9 cellular contexts compared by ENCODE assay signal in the genomic region with DNA sequence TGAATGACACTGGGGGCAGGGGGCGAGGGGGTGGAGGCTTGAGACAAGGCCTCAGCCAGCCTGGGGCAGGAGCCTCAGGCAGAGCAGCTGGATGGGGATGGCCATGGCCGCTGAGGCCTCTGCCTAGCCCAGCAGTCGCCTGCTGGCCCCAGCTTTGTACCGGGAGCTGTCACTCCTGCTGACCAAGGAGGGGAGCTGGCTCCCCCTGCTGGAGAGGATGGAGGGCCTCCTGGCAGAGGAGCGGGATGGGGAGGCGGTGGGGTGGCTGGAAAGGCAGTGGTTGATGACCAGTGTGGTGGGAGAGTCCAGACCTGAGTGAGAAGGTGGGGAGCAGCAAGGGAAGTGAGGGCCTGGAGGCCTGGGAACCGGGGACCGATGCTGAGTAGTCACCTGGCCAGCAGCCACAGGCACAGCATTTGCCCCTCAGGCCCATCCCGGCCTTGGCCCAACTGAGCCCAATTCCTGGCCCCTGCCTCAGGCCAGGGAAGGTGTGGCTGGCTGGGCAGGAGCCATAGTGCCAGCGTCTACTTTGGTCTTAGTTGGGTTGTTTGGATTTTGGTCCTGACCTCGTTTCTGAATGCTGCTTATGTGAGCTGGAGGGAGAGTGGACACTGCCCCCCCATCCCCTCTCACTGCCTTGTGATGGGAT. TPM values are rescaled to one million over a fixed set of nuclear protein-coding genes. Genes with fewer than 3 reads are reported as not detected.
DNase-seq lines count a peak whose midpoint lies in the region; ATAC-seq, FAIRE-seq and TF ChIP-seq lines count a peak whose summit lies in the region.
"Had no signal": no experiment of that assay in that cellular context is flagged by ENCODE, and none has a peak within 500 bp of the region (broad histone marks: within the 10 kb centered on the region; RNA-seq: fewer than 3 reads in every experiment).

No MANE protein-coding gene starts in this region.

- no peak overlapping the region for H2AK5ac ChIP-seq in H1 (ENCODE audit: low read depth, low read length)
- no peak overlapping the region for H2AK5ac ChIP-seq in mesendoderm (ENCODE audit: low read length)

- H3K23me2 ChIP-seq in H1 (ENCODE audit: low read depth, low read length), result no peaks in the 10 kb centered on the region

- CTCF ChIA-PET in H1 (lab: Charles Lee; ENCODE audit: partially characterized antibody), result interaction anchor here (0.6 to 19.1 kb wide), 24 partner anchors 10 to 351 kb away, joined by 3 to 301 read pairs (median 4); no protein-coding TSS in a partner anchor

- H3K4me2 ChIP-seq in H1 (ENCODE audit: insufficient read depth in 1 of 2, low read depth in 2 of 2, low read length in 2 of 2), result no peak overlapping the region
- no peak overlapping the region for H3K4me2 ChIP-seq in mesendoderm (ENCODE audit: low read length)

- no peaks in the 10 kb centered on the region; a peak in 1 of 7 replicates for H3K4me1 ChIP-seq in H1 (replicated peaks in 1 of 4; ENCODE audit: control insufficient read depth in 3 of 4, insufficient read depth in 4 of 4, low read length in 3 of 4)
- H3K4me1 ChIP-seq in mesendoderm (ENCODE audit: control insufficient read depth, low read depth, low read length), result no peaks in the 10 kb centered on the region

- H3K18ac ChIP-seq in H1 (ENCODE audit: extremely low read depth, low read length) (no peak overlapping the region), mesendoderm (ENCODE audit: low read length) (no peak overlapping the region)

- H3K27me3 ChIP-seq in H1 (replicated peaks in 1 of 4; ENCODE audit: control insufficient read depth in 3 of 4, extremely low read depth in 1 of 4, insufficient read depth in 3 of 4, low read length in 3 of 4), result no peaks in the 10 kb centered on the region
- H3K27me3 ChIP-seq in mesendoderm (ENCODE audit: insufficient read depth, low read length, poor library complexity), result no peaks in the 10 kb centered on the region

- POLR2A ChIA-PET in H1 (lab: Charles Lee; ENCODE audit: partially characterized antibody), result interaction anchor here (0.9 to 1.7 kb wide), 2 partner anchors 19 to 78 kb away, joined by 3 to 5 read pairs; no protein-coding TSS in a partner anchor

- H3K79me2 ChIP-seq in H1 (ENCODE audit: control insufficient read depth in 1 of 2, insufficient read depth in 2 of 2, low read length in 2 of 2), result no peaks in the 10 kb centered on the region
- H3K79me2 ChIP-seq in mesendoderm (ENCODE audit: control insufficient read depth, insufficient read depth, low read length), result no peaks in the 10 kb centered on the region

- no peak overlapping the region for H4K91ac ChIP-seq in H1 (replicated peaks; ENCODE audit: insufficient read length, low read length)

- H3K4me3 ChIP-seq in H1 (ENCODE audit: extremely low read depth in 1 of 4, insufficient read depth in 2 of 4, low read depth in 3 of 4, low read length in 4 of 4) (no peak overlapping the region), mesendoderm (ENCODE audit: low read length) (no peak overlapping the region)

- no peak overlapping the region for H4K8ac ChIP-seq in H1 (ENCODE audit: extremely low read depth, insufficient read depth, low read length)
- no peak overlapping the region for H4K8ac ChIP-seq in mesendoderm (ENCODE audit: low read depth, low read length)

- no peak overlapping the region for H2AFZ ChIP-seq in H1 (ENCODE audit: low read length)

- no peak overlapping the region for H3K4ac ChIP-seq in H1 (replicated peaks; ENCODE audit: insufficient read length, low read depth, low read length)
- H3K4ac ChIP-seq in mesendoderm (ENCODE audit: low read depth, low read length), result no peak overlapping the region

- H3K9ac ChIP-seq in H1 (replicated peaks in 1 of 4; ENCODE audit: extremely low read depth in 1 of 4, low read depth in 3 of 4, low read length in 3 of 4) (no peak overlapping the region; a peak in 1 of 7 replicates), mesendoderm (ENCODE audit: low read length) (no peak overlapping the region)

- H2BK12ac ChIP-seq in H1 (ENCODE audit: low read depth, low read length), result no peak overlapping the region

- no peaks in the 10 kb centered on the region for H3K79me1 ChIP-seq in H1 (ENCODE audit: low read depth, low read length)
- no peaks in the 10 kb centered on the region for H3K79me1 ChIP-seq in mesendoderm (ENCODE audit: low read length)

- H4K5ac ChIP-seq in H1 (ENCODE audit: insufficient read length, low read depth, low read length) (no peak overlapping the region), mesendoderm (ENCODE audit: low read length) (no peak overlapping the region)

- H3K27ac ChIP-seq in H1 (ENCODE audit: low read depth, low read length), result no peak overlapping the region
- H3K27ac ChIP-seq in mesendoderm (ENCODE audit: low read depth, low read length), result no peak overlapping the region

- H3K56ac ChIP-seq in H1 (replicated peaks; ENCODE audit: insufficient read length, low read depth, low read length) (no peak overlapping the region), mesendoderm (ENCODE audit: low read length) (no peak overlapping the region)

- peak; percentile 94 to 97 (median 94) for TF ChIP-seq CTCF in H1 (IDR thresholded peaks at IDR 0.05; ENCODE audit: control extremely low read depth in 1 of 3, insufficient read depth in 1 of 3, low read depth in 1 of 3, low read length in 3 of 3)

- no peak overlapping the region for H2BK20ac ChIP-seq in H1 (ENCODE audit: low read length)

- H2BK15ac ChIP-seq in H1 (ENCODE audit: low read length) (no peak overlapping the region), mesendoderm (replicated peaks; ENCODE audit: low read depth) (no peak overlapping the region)

- 63% methylated on average over 11 of the region's 11 CpGs; no CpG with 5 or more reads in 1 of the 2 experiments for WGBS in H1 (ENCODE audit: extremely low coverage in 1 of 2, insufficient coverage in 1 of 2, insufficient read length in 1 of 2, insufficient replicate concordance in 2 of 2, low coverage in 1 of 2, low lambda C conversion rate in 2 of 2, missing lambda C conversion rate in 1 of 2), 2 experiments
- WGBS in mesendoderm (ENCODE audit: extremely low coverage, insufficient coverage, low lambda C conversion rate), result no CpG with 5 or more reads among the region's 11 CpGs

- peak; percentile 62 for FAIRE-seq in H1 (lab: Jason Lieb, UNC)
- FAIRE-seq: G401.6 had no signal

- H3K36me3 ChIP-seq in H1 (ENCODE audit: control insufficient read depth in 2 of 4, insufficient read depth in 4 of 4, low read length in 3 of 4) (peaks cover 0 to 8% (median 4%) of the 10 kb centered on the region in 4 experiments; a peak in 3 of 8 replicates), mesendoderm (ENCODE audit: control insufficient read depth, insufficient read depth, low read length) (no peaks in the 10 kb centered on the region)

- H2BK5ac ChIP-seq in H1 (ENCODE audit: low read depth, low read length), result no peak overlapping the region
- no peak overlapping the region for H2BK5ac ChIP-seq in mesendoderm (ENCODE audit: low read length)

- no peak for TF ChIP-seq POLR2A in H1 (IDR thresholded peaks at IDR 0.05; ENCODE audit: control extremely low read depth in 1 of 2, low read depth in 2 of 2, low read length in 2 of 2)

- TF ChIP-seq RAD21 in H1 (IDR thresholded peaks at IDR 0.05 in 1 of 2, conservative IDR thresholded peaks at IDR 0.05 in 1 of 2; ENCODE audit: low read depth in 2 of 2, low read length in 2 of 2), result peak; percentile 84 to 92

- H4K20me1 ChIP-seq in H1 (replicated peaks in 1 of 2; ENCODE audit: control insufficient read depth in 1 of 2, insufficient read depth in 2 of 2, low read length in 2 of 2), result peaks cover 0 to 3% of the 10 kb centered on the region in 2 experiments

- H3K23ac ChIP-seq in H1 (ENCODE audit: insufficient read length) (no peak overlapping the region), mesendoderm (ENCODE audit: low read length) (no peak overlapping the region)

- H2BK120ac ChIP-seq in H1 (replicated peaks; ENCODE audit: low read depth, low read length), result no peak overlapping the region
- no peak overlapping the region for H2BK120ac ChIP-seq in mesendoderm (ENCODE audit: low read depth, low read length)

- DNase-seq in NCI-H2171 treated with DMSO at 0.1 percent for 48 hours (lab: John Stamatoyannopoulos, UW) (peak; percentile 4), NCI-H2171 (lab: John Stamatoyannopoulos, UW) (no peak), NCI-H524 (lab: John Stamatoyannopoulos, UW) (peak; percentile 56 to 84), H1 (ENCODE audit: low read depth in 1 of 2, low spot score in 2 of 2) (peak; percentile 46 to 94), mesendoderm (peak; percentile 84)
- peak in 2 of 3 experiments; percentile 35 to 39 for DNase-seq in activated CD8-positive, alpha-beta memory T cell treated with anti-CD3 and anti-CD28 coated beads for 48 hours (ENCODE audit: low read depth in 2 of 3, low spot score in 2 of 3)
- peak; percentile 49 to 58 for DNase-seq in stimulated activated CD8-positive, alpha-beta memory T cell treated with anti-CD3 and anti-CD28 coated beads, Interleukin-2, amount 100 ng/mL, for 48 hours (ENCODE audit: low read depth in 2 of 2)

- no peak for ATAC-seq in HG03342 (IDR thresholded peaks at IDR 0.05; ENCODE audit: unreplicated experiment)

- peak in 1 of 2 experiments; percentile 13; a peak in 1 of 3 replicates for TF ChIP-seq EP300 in H1 (IDR thresholded peaks at IDR 0.05; ENCODE audit: borderline replicate concordance in 1 of 2, low read depth in 2 of 2, low read length in 2 of 2)

- no peak overlapping the region for H3K14ac ChIP-seq in H1 (ENCODE audit: insufficient read length)

- no peaks in the 10 kb centered on the region for H3K9me3 ChIP-seq in H1 (ENCODE audit: insufficient read depth in 2 of 2, low read depth in 1 of 2, low read length in 1 of 2)

TF ChIP-seq in H1, 55 proteins besides CTCF, POLR2A, EP300 and RAD21 (continues in another document):
- TF ChIP-seq CREB1 (IDR thresholded peaks at IDR 0.05) (0 out of 2 replicates have a peak, but pooled peaks have one; percentile 30), RFX5 (IDR thresholded peaks at IDR 0.05; ENCODE audit: borderline replicate concordance, low read depth, low read length) (no peak), SP1 (IDR thresholded peaks at IDR 0.05; ENCODE audit: low read depth, low read length) (no peak)

RNA-seq across cellular contexts. Expression of a gene that starts 6.0 kb away (rescaled TPM):
- 1.5 and 2.0 TPM in 2 replicates for total RNA-seq in H1 (2021; fragmentation: NEBNext Ultra II Directional; extraction: Animal tissue kit (Norgen Biotek cat#: 25700))
- polyA plus RNA-seq in H1 (2011; rRNA removed), result 4.8 and 5.5 TPM in 2 replicates
- 1.8 TPM for polyA plus RNA-seq in H1 (2011; cell fraction: cytosol; rRNA removed)
- 7.8 TPM for polyA plus RNA-seq in H1 (2011; cell fraction: nucleus; rRNA removed)
- 1.5 to 3.7 TPM (median 2.7 TPM) in 4 replicates for polyA plus RNA-seq in H1 (2012, experiment 1 of 2)
- polyA plus RNA-seq in H1 (2012, experiment 2 of 2), result 1.7 TPM
- polyA plus RNA-seq in H1 (2013, experiment 1 of 2), result 4.0 TPM
- 3.1 TPM for polyA plus RNA-seq in H1 (2013, experiment 2 of 2)
- polyA minus RNA-seq in H1 (2011; rRNA and poly(A)+ RNA removed), result 1.9 and 2.0 TPM in 2 replicates
- 1.4 TPM for polyA minus RNA-seq in H1 (2011; cell fraction: cytosol; rRNA and poly(A)+ RNA removed)
- 2.1 TPM for polyA minus RNA-seq in H1 (2011; cell fraction: nucleus; rRNA and poly(A)+ RNA removed)
- polyA plus RNA-seq in mesendoderm (2013, experiment 1 of 2), result 1.8 TPM
- polyA plus RNA-seq in mesendoderm (2013, experiment 2 of 2), result 1.6 TPM
